21 cellular contexts compared by ENCODE assay signal in the genomic region with DNA sequence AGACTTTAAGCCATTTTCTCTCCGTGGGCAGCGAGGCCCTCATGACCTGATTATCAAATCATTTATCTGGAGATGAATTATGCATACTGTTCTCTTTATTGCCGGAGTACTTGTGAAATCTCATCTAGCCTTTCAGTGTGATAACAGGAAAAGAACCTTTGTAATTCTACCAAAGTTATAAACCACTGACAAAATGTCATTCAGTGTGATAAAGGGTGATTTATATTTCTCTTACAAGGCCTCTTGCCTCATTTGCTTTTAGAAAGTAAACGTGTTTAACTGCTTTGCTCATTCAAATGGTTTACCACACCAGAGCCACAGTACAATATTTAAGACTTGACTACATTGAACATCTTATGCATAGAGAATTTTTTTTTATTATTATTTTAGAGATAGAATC. TPM values are rescaled to one million over a fixed set of nuclear protein-coding genes. Genes with fewer than 3 reads are reported as not detected.
DNase-seq lines count a peak whose midpoint lies in the region; ATAC-seq, FAIRE-seq and TF ChIP-seq lines count a peak whose summit lies in the region.
"Had no signal": no experiment of that assay in that cellular context is flagged by ENCODE, and none has a peak within 500 bp of the region (broad histone marks: within the 10 kb centered on the region; RNA-seq: fewer than 3 reads in every experiment).

No MANE protein-coding gene starts in this region.

- H3K9ac ChIP-seq in K562 (ENCODE audit: insufficient read depth in 1 of 2, low read depth in 2 of 2, low read length in 2 of 2), result no peak overlapping the region

- in situ Hi-C loops in K562 (cut with MboI), result no loop called here

- H3K4me1 ChIP-seq in K562 (replicated peaks in 1 of 2; ENCODE audit: control insufficient read depth in 2 of 2, insufficient read depth in 2 of 2, low read length in 2 of 2), result no peaks in the 10 kb centered on the region

- no peaks in the 10 kb centered on the region for H4K20me1 ChIP-seq in K562 (replicated peaks; ENCODE audit: control insufficient read depth, insufficient read depth, low read length)

- H2AFZ ChIP-seq in K562 (ENCODE audit: low read depth, low read length), result no peak overlapping the region
- H2AFZ ChIP-seq: PC-9 had no signal

- 0 out of 5 replicates have a peak, but pooled peaks cover 0 to 4% of the 10 kb centered on the region in 2 experiments for H3K27me3 ChIP-seq in K562 (ENCODE audit: control insufficient read depth in 2 of 2, insufficient read depth in 2 of 2, low read length in 2 of 2)

- no peak overlapping the region for H3K27ac ChIP-seq in K562 (ENCODE audit: extremely low read depth, low read depth, low read length)
- H3K27ac ChIP-seq: C4-2B, PC-9, RWPE1 had no signal

- WGBS in K562 (ENCODE audit: insufficient coverage, low coverage, missing lambda C conversion rate), result 14% methylated on average over 4 of the region's 4 CpGs

- no peak for TF ChIP-seq EP300 in K562 (IDR thresholded peaks at IDR 0.05; ENCODE audit: low read length)

- H3K36me3 ChIP-seq in K562 (ENCODE audit: control insufficient read depth, insufficient read depth, low read length), result peaks cover 7% of the 10 kb centered on the region; the same call in 1 of the 3 replicates

- POLR2A ChIA-PET in K562 (lab: Yijun Ruan, JAX), result interaction anchor here (0.6 kb wide), 1 partner anchor 18 kb away, joined by 5 read pairs; no protein-coding TSS in a partner anchor

- no peak overlapping the region for H3K4me3 ChIP-seq in Jurkat, Clone E6-1 (ENCODE audit: low read length)
- no peak overlapping the region for H3K4me3 ChIP-seq in K562
- H3K4me3 ChIP-seq: HAP-1, PC-9 had no signal

- CTCF ChIA-PET in K562 (lab: Yijun Ruan, JAX; ENCODE audit: low intra/inter-chr PET ratio), result no interaction called here

- intact Hi-C loops in K562 (cut with micrococcal nuclease) (no loop called here), left colon (cut with DNase I, micrococcal nuclease) (no loop called here), sciatic nerve (cut with DNase I) (no loop called here)

- no peak for TF ChIP-seq POLR2A in K562 (conservative IDR thresholded peaks at IDR 0.05)
- TF ChIP-seq POLR2A in GM12891 (IDR thresholded peaks at IDR 0.05; ENCODE audit: low read depth, low read length), result no peak
- TF ChIP-seq POLR2A in erythroblast (IDR thresholded peaks at IDR 0.05; ENCODE audit: low read length), result no peak

- H3K9me1 ChIP-seq in K562 (ENCODE audit: control insufficient read depth, insufficient read depth, low read length), result no peaks in the 10 kb centered on the region

- H3K4me2 ChIP-seq in K562 (ENCODE audit: insufficient read depth, low read length), result no peak overlapping the region
- H3K4me2 ChIP-seq: PC-9 had no signal

- H3K9me3 ChIP-seq in K562 (replicated peaks; ENCODE audit: control insufficient read depth, insufficient read depth, low read depth, low read length), result no peaks in the 10 kb centered on the region
- H3K9me3 ChIP-seq: HAP-1 had no signal

- FAIRE-seq in K562 (lab: Jason Lieb, UNC), result no peak
- no peak for FAIRE-seq in GM12891 (lab: Jason Lieb, UNC)
- FAIRE-seq: D721Med had no signal

- no TSS peak for BruUV-seq in K562 (replicated peaks; lab: Mats Ljungman, UMichigan)

- no peak for TF ChIP-seq CTCF in K562 (IDR thresholded peaks at IDR 0.05 in 2 of 3, conservative IDR thresholded peaks at IDR 0.05 in 1 of 3; ENCODE audit: insufficient read depth in 2 of 3, low read depth in 1 of 3, low read length in 3 of 3)

- ATAC-seq in K562, result no peak
- ATAC-seq in left colon, result peak; percentile 93
- no peak for ATAC-seq in sciatic nerve
- ATAC-seq: SK-N-SH treated with all-trans-retinoic acid at 6 μM for 48 hours had no signal

- H3K79me2 ChIP-seq in K562 (ENCODE audit: control insufficient read depth, insufficient read depth, low read length), result no peaks in the 10 kb centered on the region

- TF ChIP-seq RAD21 in K562 (CRISPR knock-in tag; conservative IDR thresholded peaks at IDR 0.05 in 1 of 2, IDR thresholded peaks at IDR 0.05 in 1 of 2), result no peak

- DNase-seq in Jurkat, Clone E6-1 (ENCODE audit: low read depth, low spot score), result peak; percentile 41
- DNase-seq in K562 (ENCODE audit: extremely low read depth in 1 of 4, low spot score in 3 of 4) (no peak), left colon (no peak), activated gamma-delta T cell (lab: John Stamatoyannopoulos, UW) (no peak), GM12891 (ENCODE audit: insufficient read length, low spot score) (no peak), erythroblast (lab: John Stamatoyannopoulos, UW) (no peak), sciatic nerve (ENCODE audit: low spot score) (no peak)
- DNase-seq: ACHN, AML-193, DMS79, NCI-H1105, NCI-H1694 treated with DMSO at 0.1 percent for 48 hours, NCI-H510A treated with DMSO at 0.1 percent for 48 hours, NCI-H82, PC-9, SIG-M5 had no signal

TF ChIP-seq in K562, 482 proteins besides CTCF, POLR2A, EP300 and RAD21 (continues in another document):
- TF ChIP-seq, protein P1, sequence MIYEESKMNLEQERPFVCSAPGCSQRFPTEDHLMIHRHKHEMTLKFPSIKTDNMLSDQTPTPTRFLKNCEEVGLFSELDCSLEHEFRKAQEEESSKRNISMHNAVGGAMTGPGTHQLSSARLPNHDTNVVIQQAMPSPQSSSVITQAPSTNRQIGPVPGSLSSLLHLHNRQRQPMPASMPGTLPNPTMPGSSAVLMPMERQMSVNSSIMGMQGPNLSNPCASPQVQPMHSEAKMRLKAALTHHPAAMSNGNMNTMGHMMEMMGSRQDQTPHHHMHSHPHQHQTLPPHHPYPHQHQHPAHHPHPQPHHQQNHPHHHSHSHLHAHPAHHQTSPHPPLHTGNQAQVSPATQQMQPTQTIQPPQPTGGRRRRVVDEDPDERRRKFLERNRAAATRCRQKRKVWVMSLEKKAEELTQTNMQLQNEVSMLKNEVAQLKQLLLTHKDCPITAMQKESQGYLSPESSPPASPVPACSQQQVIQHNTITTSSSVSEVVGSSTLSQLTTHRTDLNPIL (CRISPR knock-in tag; IDR thresholded peaks at IDR 0.05), result 0 out of 2 replicates have a peak, but pooled peaks have one; percentile 8
- TF ChIP-seq MEIS2 (IDR thresholded peaks at IDR 0.05; ENCODE audit: partially characterized antibody), result peak; percentile 78

TF ChIP-seq in GM12891, 5 proteins besides CTCF, POLR2A, EP300 and RAD21:
- no peak for TF ChIP-seq PAX5 (IDR thresholded peaks at IDR 0.05; ENCODE audit: insufficient read depth, low read length, severe bottlenecking)
- TF ChIP-seq TAF1 (IDR thresholded peaks at IDR 0.05; ENCODE audit: low read depth, low read length), result no peak
- no peak for TF ChIP-seq POU2F2 (IDR thresholded peaks at IDR 0.05; ENCODE audit: low read depth, low read length)
- TF ChIP-seq POLR2AphosphoS5 (IDR thresholded peaks at IDR 0.05; ENCODE audit: low read depth, low read length), result no peak
- TF ChIP-seq SPI1 (IDR thresholded peaks at IDR 0.05; ENCODE audit: low read depth, low read length), result no peak
TF ChIP-seq in GM12891: peak in this region for 0.

RNA-seq across cellular contexts. Expression of a gene that starts 13.8 kb away (rescaled TPM):
- 14.8 TPM for polyA plus RNA-seq in Jurkat, Clone E6-1 (2012; ENCODE audit: insufficient read depth, insufficient read length)
- total RNA-seq in K562 (2011; cell fraction: chromatin; rRNA removed; ENCODE audit: low replicate concordance), result 26.9 and 56.2 TPM in 2 replicates
- total RNA-seq in K562 (2011; cell fraction: nucleolus; rRNA removed), result 10.2 and 11.4 TPM in 2 replicates
- 21.6 and 32.3 TPM in 2 replicates for total RNA-seq in K562 (2011; cell fraction: nucleoplasm; rRNA removed)
- 3.7 and 4.6 TPM in 2 replicates for total RNA-seq in K562 (2014; rRNA removed)
- total RNA-seq in K562 (2014; rRNA removed; fragmentation: Illumina TruSeq; extraction: Trizol), result 6.8 and 7.4 TPM in 2 replicates
- total RNA-seq in K562 (2015; rRNA removed; fragmentation: Illumina TruSeq; extraction: Trizol), result 3.7 and 4.9 TPM in 2 replicates
- 5.4 and 5.9 TPM in 2 replicates for total RNA-seq in K562 (2021)
- 6.5 and 16.6 TPM in 2 replicates for polyA plus RNA-seq in K562 (2011; rRNA removed)
- 3.4 and 9.5 TPM in 2 replicates for polyA plus RNA-seq in K562 (2011; cell fraction: cytosol; rRNA removed)
- 20.4 and 52.0 TPM in 2 replicates for polyA plus RNA-seq in K562 (2011; cell fraction: nucleus; rRNA removed)
- 4.6 and 4.8 TPM in 2 replicates for polyA plus RNA-seq in K562 (2012)
- 4.5 and 5.0 TPM in 2 replicates for polyA plus RNA-seq in K562 (2014; fragmentation: Illumina TruSeq; extraction: Trizol)
- polyA plus RNA-seq in K562 (2014; fragmentation: Nextera tagmentation; extraction: Ambion mirVana), result under 1 TPM; 0.21 to 0.38 TPM
- 3.0 and 5.5 TPM in 2 replicates for polyA plus RNA-seq in K562 (2014; rRNA removed)
- 21.5 and 39.2 TPM in 2 replicates for polyA minus RNA-seq in K562 (2011; rRNA and poly(A)+ RNA removed)
- 3.7 and 16.8 TPM in 2 replicates for polyA minus RNA-seq in K562 (2011; cell fraction: cytosol; rRNA and poly(A)+ RNA removed)
- polyA minus RNA-seq in K562 (2011; cell fraction: nucleus; rRNA and poly(A)+ RNA removed), result 14.9 and 54.1 TPM in 2 replicates
- total RNA-seq in left colon, result 10 to 100 TPM in 1 of 2 donors, 1 to 10 TPM in 1; 4.1 to 17.2 TPM
- polyA plus RNA-seq in GM12891 (2012; ENCODE audit: low read depth, missing spikeins), result 0.21 TPM
- 14.6 TPM for total RNA-seq in sciatic nerve
